ENCODE assay signal across 20 cellular contexts in the genomic region with DNA sequence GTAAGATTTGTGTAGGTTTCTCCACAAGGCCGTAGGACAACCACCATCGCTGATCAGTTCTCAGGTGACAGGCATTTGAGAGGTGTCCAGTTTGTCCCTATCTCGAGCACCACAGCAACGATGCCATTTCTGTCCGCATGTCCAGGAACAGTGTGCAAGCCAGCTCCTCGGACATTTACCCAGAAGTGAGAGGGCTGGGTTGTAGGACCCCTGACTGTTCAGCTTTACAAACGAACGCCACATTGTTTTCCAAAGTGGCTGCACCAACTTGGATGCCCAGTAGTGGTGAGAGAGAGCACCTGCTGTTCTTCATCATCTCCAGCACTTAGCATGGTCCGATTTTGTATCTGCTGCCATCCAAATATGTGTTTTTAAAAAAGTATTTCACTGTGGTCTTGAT. TPM values are rescaled to one million over a fixed set of nuclear protein-coding genes. Genes with fewer than 3 reads are reported as not detected.
DNase-seq lines count a peak whose midpoint lies in the region; ATAC-seq and TF ChIP-seq lines count a peak whose summit lies in the region.
"Had no signal": no experiment of that assay in that cellular context is flagged by ENCODE, and none has a peak within 500 bp of the region (broad histone marks: within the 10 kb centered on the region; RNA-seq: fewer than 3 reads in every experiment).

No MANE protein-coding gene starts in this region.

- WGBS in spleen, 5 donors, result 87 to 91% (median 89%) methylated on average over 9 of the region's 9 CpGs

- TF ChIP-seq CTCF in spleen (IDR thresholded peaks at IDR 0.05 in 8 of 11, conservative IDR thresholded peaks at IDR 0.05 in 3 of 11), result no peak

- H3K4me3 ChIP-seq in H7 (ENCODE audit: insufficient read depth, low read depth, low read length) (no peak overlapping the region), spleen (no peak overlapping the region)
- H3K4me3 ChIP-seq: GM23338 had no signal

- no peak for TF ChIP-seq POLR2A in spleen (IDR thresholded peaks at IDR 0.05)

- intact Hi-C loops in spleen (cut with DNase I; ENCODE audit: low total_unique reads), result no loop called here

- DNase-seq in activated effector memory CD4-positive, alpha-beta T cell treated with anti-CD3 and anti-CD28 coated beads, Interleukin-2, amount 50 U/mL, for 16 hours, result peak; percentile 16
- no peak for DNase-seq in activated effector memory CD4-positive, alpha-beta T cell treated with Interleukin-2 at 50 U/mL for 16 hours
- DNase-seq in H7, result peak; percentile 36
- peak; percentile 1 for DNase-seq in activated CD8-positive, alpha-beta memory T cell treated with anti-CD3 and anti-CD28 coated beads, Interleukin-2, amount 50 U/mL, for 4 hours
- peak; percentile 25 for DNase-seq in spleen
- DNase-seq: BE2C; CD4-positive, CD25-positive, alpha-beta regulatory T cell; COR-L47; GF-D8; NCI-H1092; NCI-H146; NCI-H2029 treated with DMSO at 0.1 percent for 48 hours; NCI-H2171; NCI-H526; PC-3 had no signal

- no peak overlapping the region for H3K27ac ChIP-seq in spleen
- H3K27ac ChIP-seq: RWPE1 had no signal

- no peaks in the 10 kb centered on the region for H3K4me1 ChIP-seq in spleen
- H3K4me1 ChIP-seq: BE2C had no signal

- ATAC-seq in GM21381 (IDR thresholded peaks at IDR 0.05; ENCODE audit: unreplicated experiment), result no peak
- no peak for ATAC-seq in HG03442 (IDR thresholded peaks at IDR 0.05; ENCODE audit: unreplicated experiment)
- ATAC-seq: GM23338, PC-3 had no signal

- H3K9me3 ChIP-seq in spleen, result no peaks in the 10 kb centered on the region
- H3K9me3 ChIP-seq: BE2C had no signal

- no peaks in the 10 kb centered on the region for H3K27me3 ChIP-seq in H7 (ENCODE audit: control insufficient read depth, insufficient read depth, low read length)
- H3K27me3 ChIP-seq in spleen (replicated peaks in 1 of 7), result peaks cover 0 to 34% (median 7%) of the 10 kb centered on the region in 7 donors
- H3K27me3 ChIP-seq: BE2C had no signal

- H3K36me3 ChIP-seq in H7 (replicated peaks; ENCODE audit: control insufficient read depth, insufficient read depth, low read length) (no peaks in the 10 kb centered on the region), spleen (no peaks in the 10 kb centered on the region)
- H3K36me3 ChIP-seq: BE2C had no signal

RNA-seq across cellular contexts. Expression of gene CYP46A1, which starts 38.6 kb away (rescaled TPM):
- total RNA-seq in H7 (2014; rRNA removed; shearing (Covaris generic)), result 0.04 and 0.42 TPM in 2 replicates
- under 1 TPM; 0.16 to 0.85 (median 0.40) TPM for total RNA-seq in spleen
- under 1 TPM; 0.11 to 0.38 (median 0.13) TPM for polyA plus RNA-seq in spleen
- total RNA-seq: CD4-positive, CD25-positive, alpha-beta regulatory T cell; HT-29 had no signal
- polyA plus RNA-seq: CD4-positive, CD25-positive, alpha-beta regulatory T cell had no signal
